Comparison of ENCODE assay signal across 20 cellular contexts in the genomic region with DNA sequence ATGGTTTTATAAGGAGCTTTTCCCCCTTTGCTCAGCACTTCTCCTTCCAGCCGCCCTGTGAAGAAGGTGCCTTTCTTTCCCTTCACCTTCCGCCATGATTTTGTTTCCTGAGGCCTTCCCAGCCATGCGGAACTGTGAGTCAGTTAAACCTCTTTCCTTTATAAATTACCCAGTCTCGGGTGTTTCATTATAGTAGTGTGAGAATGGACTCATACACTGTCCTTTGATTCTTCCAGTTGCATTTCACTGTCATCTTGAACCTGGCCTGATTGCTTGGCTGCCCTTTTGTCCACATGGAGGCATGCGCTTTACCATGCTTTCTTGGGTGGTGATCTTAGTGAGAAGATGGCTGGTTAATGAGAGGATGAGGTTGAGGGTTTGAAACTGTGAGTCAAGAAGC.
"Had no signal": no experiment of that assay in that cellular context is flagged by ENCODE, and none has a peak within 500 bp of the region (broad histone marks: within the 10 kb centered on the region; RNA-seq: fewer than 3 reads in every experiment).

No MANE protein-coding gene starts in this region.

- H3K27me3 ChIP-seq: colonic mucosa, hepatocyte, spleen, suprapubic skin, transverse colon had no signal

- DNase-seq: activated B cell treated with CpG ODN at 0.5 μM for 24 hours; activated CD4-positive, alpha-beta T cell treated with anti-CD3 and anti-CD28 coated beads for 36 hours; activated CD8-positive, alpha-beta memory T cell treated with anti-CD3 and anti-CD28 coated beads, Interleukin-2, amount 10 ng/mL, durations not matched to agents 7 days and 5 days; activated CD8-positive, alpha-beta T cell treated with anti-CD3 and anti-CD28 coated beads, Interleukin-2, amount 10 ng/mL, durations not matched to agents 7 days and 5 days; activated T-cell treated with anti-CD3 and anti-CD28 coated beads, Interleukin-2, amount 50 U/mL, for 48 hours; anterior cingulate cortex; cerebellar nuclear complex; colonic mucosa; effector CD8-positive, alpha-beta T cell; lower lobe of right lung; mesendoderm; right cardiac atrium; spleen; stimulated activated naive CD4-positive, alpha-beta T cell; T-helper 2 cell; transverse colon had no signal

- H3K36me3 ChIP-seq: colonic mucosa, lower lobe of right lung, spleen, suprapubic skin, transverse colon had no signal

- H3K27ac ChIP-seq: colonic mucosa, epithelial cell of prostate, hepatocyte, lower lobe of right lung, parathyroid adenoma, spleen, suprapubic skin, transverse colon had no signal

- H3K4me3 ChIP-seq: colonic mucosa, hepatocyte, lower lobe of right lung, spleen, suprapubic skin, transverse colon had no signal

- H3K4me1 ChIP-seq: colonic mucosa, parathyroid adenoma had no signal

- H3K9me3 ChIP-seq: colonic mucosa, lower lobe of right lung, spleen, suprapubic skin, transverse colon had no signal
